In the genomic region with DNA sequence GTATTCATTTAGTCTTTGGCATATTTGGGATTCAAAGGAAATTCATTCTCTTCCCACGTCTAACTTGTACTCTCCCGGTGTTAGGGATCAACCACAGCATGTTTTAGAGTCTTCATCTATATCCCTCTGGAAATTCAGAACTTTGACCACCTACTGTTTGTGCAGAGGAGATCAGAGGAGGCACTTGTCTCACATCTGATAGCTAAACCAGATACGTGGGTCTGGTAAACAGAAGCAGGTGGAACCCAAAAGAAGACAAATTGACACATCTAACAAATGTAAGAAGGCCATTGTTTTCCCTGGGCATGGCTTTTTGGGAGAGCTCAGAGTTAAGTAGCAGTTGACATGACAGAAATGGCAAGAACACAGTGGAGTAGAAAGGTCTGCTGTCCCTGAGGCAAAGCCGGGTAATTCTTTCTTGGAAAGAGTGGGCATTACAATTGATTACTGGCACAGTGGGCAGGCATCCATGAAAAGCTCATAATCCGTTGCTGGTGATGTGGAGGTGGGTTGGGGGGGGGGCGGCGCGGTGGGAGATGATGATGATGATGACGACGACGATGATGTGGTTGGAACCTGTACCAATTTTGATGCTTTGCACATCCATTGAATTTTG, we compare ENCODE assay signal across 1 cellular context.
TF ChIP-seq lines count a peak whose summit lies in the region.

No MANE protein-coding gene starts in this region.

TF ChIP-seq in HepG2, 621 proteins besides CTCF, POLR2A, EP300 and RAD21 (continued from another document and continues in another):
- TF ChIP-seq PHF8 (CRISPR knock-in tag; IDR thresholded peaks at IDR 0.05) (peak; percentile 37; the same call in 1 of the 2 replicates), MED8 (CRISPR knock-in tag; IDR thresholded peaks at IDR 0.05; ENCODE audit: insufficient replicate concordance) (no peak), STAT5B (CRISPR knock-in tag; IDR thresholded peaks at IDR 0.05) (0 out of 2 replicates have a peak, but pooled peaks have one; percentile 26), ZNF331 (CRISPR knock-in tag; IDR thresholded peaks at IDR 0.05) (peak; percentile 76; the same call in 1 of the 2 replicates), GABPB1 (CRISPR knock-in tag; IDR thresholded peaks at IDR 0.05) (no peak), SMAD9 (CRISPR knock-in tag; IDR thresholded peaks at IDR 0.05) (no peak), KAT2B (IDR thresholded peaks at IDR 0.05; ENCODE audit: borderline replicate concordance, low read depth, low read length) (no peak), IRF2 (CRISPR knock-in tag; IDR thresholded peaks at IDR 0.05) (peak; percentile 81; the same call in 1 of the 2 replicates), AGO2 (optimal IDR thresholded peaks at IDR 0.05; ENCODE audit: low read depth, low read length) (no peak), ZNF772 (CRISPR knock-in tag; IDR thresholded peaks at IDR 0.05) (no peak), MLXIP (CRISPR knock-in tag; IDR thresholded peaks at IDR 0.05; ENCODE audit: borderline replicate concordance) (no peak), KLF12 (CRISPR knock-in tag; IDR thresholded peaks at IDR 0.05; ENCODE audit: borderline replicate concordance) (no peak), ZNF329 (CRISPR knock-in tag; IDR thresholded peaks at IDR 0.05; ENCODE audit: low read depth) (no peak), HOXA3 (CRISPR knock-in tag; IDR thresholded peaks at IDR 0.05) (0 out of 2 replicates have a peak, but pooled peaks have one; percentile 17), MTA3 (CRISPR knock-in tag; IDR thresholded peaks at IDR 0.05) (no peak), ZNF709 (CRISPR knock-in tag; IDR thresholded peaks at IDR 0.05) (no peak), AKNA (CRISPR knock-in tag; IDR thresholded peaks at IDR 0.05; ENCODE audit: borderline replicate concordance) (no peak), NR2C2 (CRISPR knock-in tag; IDR thresholded peaks at IDR 0.05; ENCODE audit: borderline replicate concordance) (no peak), FIP1L1 (IDR thresholded peaks at IDR 0.05; ENCODE audit: borderline replicate concordance, insufficient read depth, low read depth, low read length) (no peak), ZNF564 (CRISPR knock-in tag; IDR thresholded peaks at IDR 0.05) (no peak; the same call in 1 of the 2 replicates), CEBPG (CRISPR knock-in tag; IDR thresholded peaks at IDR 0.05) (peak; percentile 69), CEBPB (IDR thresholded peaks at IDR 0.05; ENCODE audit: borderline replicate concordance, low read depth, low read length) (no peak), FOXO1 (CRISPR knock-in tag; IDR thresholded peaks at IDR 0.05) (peak; percentile 98), U2AF2 (IDR thresholded peaks at IDR 0.05; ENCODE audit: low read depth, low read length) (no peak), KDM4B (CRISPR knock-in tag; IDR thresholded peaks at IDR 0.05) (no peak), RBM39 (IDR thresholded peaks at IDR 0.05; ENCODE audit: low read depth, low read length, poor library complexity, severe bottlenecking) (no peak), ZNF382 (CRISPR knock-in tag; IDR thresholded peaks at IDR 0.05; ENCODE audit: borderline replicate concordance) (no peak), ZNF354B (CRISPR knock-in tag; IDR thresholded peaks at IDR 0.05) (no peak), GTF3A (CRISPR knock-in tag; conservative IDR thresholded peaks at IDR 0.05) (no peak), ZMAT3 (CRISPR knock-in tag; conservative IDR thresholded peaks at IDR 0.05) (0 out of 2 replicates have a peak, but pooled peaks have one; percentile 44), ERF (CRISPR knock-in tag; IDR thresholded peaks at IDR 0.05) (peak; percentile 69; the same call in 1 of the 2 replicates), ZNF20 (CRISPR knock-in tag; IDR thresholded peaks at IDR 0.05) (no peak), ATF3 (CRISPR knock-in tag; IDR thresholded peaks at IDR 0.05) (no peak), AKAP8 (CRISPR knock-in tag; IDR thresholded peaks at IDR 0.05) (no peak), JUNB (CRISPR knock-in tag; IDR thresholded peaks at IDR 0.05; ENCODE audit: borderline replicate concordance) (peak; percentile 26; the same call in 1 of the 2 replicates), HMG20A (CRISPR knock-in tag; IDR thresholded peaks at IDR 0.05; ENCODE audit: borderline replicate concordance) (peak; percentile 91), ZNF607 (CRISPR knock-in tag; IDR thresholded peaks at IDR 0.05; ENCODE audit: borderline replicate concordance) (no peak), ZNF143 (CRISPR knock-in tag; IDR thresholded peaks at IDR 0.05) (no peak), JUND (CRISPR knock-in tag; IDR thresholded peaks at IDR 0.05) (no peak), NFIC (IDR thresholded peaks at IDR 0.05; ENCODE audit: low read length) (peak; percentile 89)
- TF ChIP-seq, protein P1, sequence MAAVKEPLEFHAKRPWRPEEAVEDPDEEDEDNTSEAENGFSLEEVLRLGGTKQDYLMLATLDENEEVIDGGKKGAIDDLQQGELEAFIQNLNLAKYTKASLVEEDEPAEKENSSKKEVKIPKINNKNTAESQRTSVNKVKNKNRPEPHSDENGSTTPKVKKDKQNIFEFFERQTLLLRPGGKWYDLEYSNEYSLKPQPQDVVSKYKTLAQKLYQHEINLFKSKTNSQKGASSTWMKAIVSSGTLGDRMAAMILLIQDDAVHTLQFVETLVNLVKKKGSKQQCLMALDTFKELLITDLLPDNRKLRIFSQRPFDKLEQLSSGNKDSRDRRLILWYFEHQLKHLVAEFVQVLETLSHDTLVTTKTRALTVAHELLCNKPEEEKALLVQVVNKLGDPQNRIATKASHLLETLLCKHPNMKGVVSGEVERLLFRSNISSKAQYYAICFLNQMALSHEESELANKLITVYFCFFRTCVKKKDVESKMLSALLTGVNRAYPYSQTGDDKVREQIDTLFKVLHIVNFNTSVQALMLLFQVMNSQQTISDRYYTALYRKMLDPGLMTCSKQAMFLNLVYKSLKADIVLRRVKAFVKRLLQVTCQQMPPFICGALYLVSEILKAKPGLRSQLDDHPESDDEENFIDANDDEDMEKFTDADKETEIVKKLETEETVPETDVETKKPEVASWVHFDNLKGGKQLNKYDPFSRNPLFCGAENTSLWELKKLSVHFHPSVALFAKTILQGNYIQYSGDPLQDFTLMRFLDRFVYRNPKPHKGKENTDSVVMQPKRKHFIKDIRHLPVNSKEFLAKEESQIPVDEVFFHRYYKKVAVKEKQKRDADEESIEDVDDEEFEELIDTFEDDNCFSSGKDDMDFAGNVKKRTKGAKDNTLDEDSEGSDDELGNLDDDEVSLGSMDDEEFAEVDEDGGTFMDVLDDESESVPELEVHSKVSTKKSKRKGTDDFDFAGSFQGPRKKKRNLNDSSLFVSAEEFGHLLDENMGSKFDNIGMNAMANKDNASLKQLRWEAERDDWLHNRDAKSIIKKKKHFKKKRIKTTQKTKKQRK (IDR thresholded peaks at IDR 0.05; ENCODE audit: low read length) = no peak
- TF ChIP-seq, protein P2, sequence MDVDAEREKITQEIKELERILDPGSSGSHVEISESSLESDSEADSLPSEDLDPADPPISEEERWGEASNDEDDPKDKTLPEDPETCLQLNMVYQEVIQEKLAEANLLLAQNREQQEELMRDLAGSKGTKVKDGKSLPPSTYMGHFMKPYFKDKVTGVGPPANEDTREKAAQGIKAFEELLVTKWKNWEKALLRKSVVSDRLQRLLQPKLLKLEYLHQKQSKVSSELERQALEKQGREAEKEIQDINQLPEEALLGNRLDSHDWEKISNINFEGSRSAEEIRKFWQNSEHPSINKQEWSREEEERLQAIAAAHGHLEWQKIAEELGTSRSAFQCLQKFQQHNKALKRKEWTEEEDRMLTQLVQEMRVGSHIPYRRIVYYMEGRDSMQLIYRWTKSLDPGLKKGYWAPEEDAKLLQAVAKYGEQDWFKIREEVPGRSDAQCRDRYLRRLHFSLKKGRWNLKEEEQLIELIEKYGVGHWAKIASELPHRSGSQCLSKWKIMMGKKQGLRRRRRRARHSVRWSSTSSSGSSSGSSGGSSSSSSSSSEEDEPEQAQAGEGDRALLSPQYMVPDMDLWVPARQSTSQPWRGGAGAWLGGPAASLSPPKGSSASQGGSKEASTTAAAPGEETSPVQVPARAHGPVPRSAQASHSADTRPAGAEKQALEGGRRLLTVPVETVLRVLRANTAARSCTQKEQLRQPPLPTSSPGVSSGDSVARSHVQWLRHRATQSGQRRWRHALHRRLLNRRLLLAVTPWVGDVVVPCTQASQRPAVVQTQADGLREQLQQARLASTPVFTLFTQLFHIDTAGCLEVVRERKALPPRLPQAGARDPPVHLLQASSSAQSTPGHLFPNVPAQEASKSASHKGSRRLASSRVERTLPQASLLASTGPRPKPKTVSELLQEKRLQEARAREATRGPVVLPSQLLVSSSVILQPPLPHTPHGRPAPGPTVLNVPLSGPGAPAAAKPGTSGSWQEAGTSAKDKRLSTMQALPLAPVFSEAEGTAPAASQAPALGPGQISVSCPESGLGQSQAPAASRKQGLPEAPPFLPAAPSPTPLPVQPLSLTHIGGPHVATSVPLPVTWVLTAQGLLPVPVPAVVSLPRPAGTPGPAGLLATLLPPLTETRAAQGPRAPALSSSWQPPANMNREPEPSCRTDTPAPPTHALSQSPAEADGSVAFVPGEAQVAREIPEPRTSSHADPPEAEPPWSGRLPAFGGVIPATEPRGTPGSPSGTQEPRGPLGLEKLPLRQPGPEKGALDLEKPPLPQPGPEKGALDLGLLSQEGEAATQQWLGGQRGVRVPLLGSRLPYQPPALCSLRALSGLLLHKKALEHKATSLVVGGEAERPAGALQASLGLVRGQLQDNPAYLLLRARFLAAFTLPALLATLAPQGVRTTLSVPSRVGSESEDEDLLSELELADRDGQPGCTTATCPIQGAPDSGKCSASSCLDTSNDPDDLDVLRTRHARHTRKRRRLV (CRISPR knock-in tag; IDR thresholded peaks at IDR 0.05) = no peak
- TF ChIP-seq, protein P3, sequence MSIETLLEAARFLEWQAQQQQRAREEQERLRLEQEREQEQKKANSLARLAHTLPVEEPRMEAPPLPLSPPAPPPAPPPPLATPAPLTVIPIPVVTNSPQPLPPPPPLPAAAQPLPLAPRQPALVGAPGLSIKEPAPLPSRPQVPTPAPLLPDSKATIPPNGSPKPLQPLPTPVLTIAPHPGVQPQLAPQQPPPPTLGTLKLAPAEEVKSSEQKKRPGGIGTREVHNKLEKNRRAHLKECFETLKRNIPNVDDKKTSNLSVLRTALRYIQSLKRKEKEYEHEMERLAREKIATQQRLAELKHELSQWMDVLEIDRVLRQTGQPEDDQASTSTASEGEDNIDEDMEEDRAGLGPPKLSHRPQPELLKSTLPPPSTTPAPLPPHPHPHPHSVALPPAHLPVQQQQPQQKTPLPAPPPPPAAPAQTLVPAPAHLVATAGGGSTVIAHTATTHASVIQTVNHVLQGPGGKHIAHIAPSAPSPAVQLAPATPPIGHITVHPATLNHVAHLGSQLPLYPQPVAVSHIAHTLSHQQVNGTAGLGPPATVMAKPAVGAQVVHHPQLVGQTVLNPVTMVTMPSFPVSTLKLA (IDR thresholded peaks at IDR 0.05) = peak; percentile 72
